Comparison of ENCODE assay signal across 11 cellular contexts in the genomic region with DNA sequence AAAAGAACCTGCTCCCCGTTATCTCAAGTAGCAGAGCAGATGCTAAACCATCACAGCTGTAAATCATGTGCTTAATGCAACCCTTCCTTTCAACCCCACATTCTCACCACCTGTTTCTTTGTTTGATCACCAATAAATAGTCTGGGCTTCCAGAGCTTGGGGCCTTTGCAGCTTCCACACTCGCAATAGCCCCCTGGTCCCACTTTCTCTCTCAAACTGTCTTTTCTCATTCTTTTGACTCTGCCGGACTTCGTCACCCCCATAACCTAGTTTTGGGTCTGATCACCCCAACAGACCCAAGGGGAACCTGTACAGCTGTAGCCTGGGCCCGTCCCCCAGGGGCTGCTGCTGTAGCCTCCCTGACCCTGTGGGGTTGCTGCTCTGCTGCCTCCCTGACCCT. TPM values are rescaled to one million over a fixed set of nuclear protein-coding genes. Genes with fewer than 3 reads are reported as not detected.
"Had no signal": no experiment of that assay in that cellular context is flagged by ENCODE, and none has a peak within 500 bp of the region (broad histone marks: within the 10 kb centered on the region; RNA-seq: fewer than 3 reads in every experiment).

No MANE protein-coding gene starts in this region.

RNA-seq across cellular contexts. Expression of gene GALR1, which starts 10.4 kb away (rescaled TPM):
- total RNA-seq: activated CD4-positive, alpha-beta memory T cell treated with anti-CD3 and anti-CD28 coated beads, Interleukin-2, amount 10 ng/mL, durations not matched to agents 7 days and 5 days; activated CD4-positive, alpha-beta T cell treated with anti-CD3 and anti-CD28 coated beads for 36 hours; activated CD4-positive, alpha-beta T cell treated with anti-CD3 and anti-CD28 coated beads, Interleukin-2, amount 10 ng/mL, durations not matched to agents 7 days and 5 days; activated T-cell treated with anti-CD3 and anti-CD28 coated beads, Interleukin-2, amount 50 U/mL, for 72 hours; ascending aorta; cardiac muscle cell; dermis microvascular lymphatic vessel endothelial cell; epithelial cell of proximal tubule; foreskin keratinocyte; gastrocnemius medialis; T-helper 1 cell treated with Interleukin-12 subunit alpha and Interleukin-12 subunit beta and Interleukin-4 antibody, amounts not matched to agents 30 ng/mL and 1 ng/mL, for 36 hours had no signal
- polyA plus RNA-seq: cardiac muscle cell, foreskin keratinocyte had no signal
